Comparison of ENCODE assay signal across 1 cellular context in the genomic region with DNA sequence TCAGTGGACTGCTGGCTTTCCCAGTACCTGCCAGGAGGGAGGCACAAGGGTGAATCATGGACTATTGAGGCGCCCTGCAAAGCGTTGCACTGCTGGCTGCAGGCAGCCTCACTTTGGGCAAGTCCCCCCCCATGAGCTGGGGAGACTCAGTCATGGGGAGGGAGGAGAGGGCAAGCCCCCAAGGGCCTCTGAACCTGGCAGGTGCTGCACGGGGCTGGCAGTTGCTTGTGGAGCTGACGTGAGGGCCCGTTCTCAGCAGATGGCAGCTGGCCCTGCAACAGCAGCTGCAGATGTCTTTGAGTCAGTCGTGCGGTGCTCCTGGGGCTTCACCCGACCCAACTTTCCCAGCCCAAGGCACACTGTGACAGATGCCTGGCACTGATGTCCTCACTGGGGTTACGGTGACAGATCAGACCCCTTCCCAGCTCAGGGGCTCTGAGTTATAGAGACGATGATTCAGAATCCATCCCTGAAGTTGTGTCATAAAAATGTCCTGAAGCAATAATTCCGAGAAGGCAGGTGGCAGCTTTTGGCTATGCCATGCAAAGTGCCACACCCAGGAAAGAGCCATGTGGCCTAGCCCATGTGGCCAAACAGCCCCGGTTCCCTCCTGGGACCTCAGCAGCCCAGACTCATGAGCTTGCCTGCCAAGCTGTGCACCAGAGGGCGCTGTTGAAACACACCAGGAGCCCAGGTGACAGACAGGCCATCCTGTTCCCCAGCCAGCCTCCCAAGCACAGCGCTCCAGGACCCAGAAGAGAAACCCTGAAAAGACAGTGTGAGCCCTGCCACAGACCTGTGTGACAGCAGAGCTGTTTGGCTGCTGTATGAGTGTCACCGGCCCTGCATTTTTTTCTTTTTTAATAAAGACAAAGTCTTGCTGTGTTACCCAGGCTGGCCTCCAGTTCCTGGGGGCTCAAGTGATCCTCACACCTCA.
TF ChIP-seq lines count a peak whose summit lies in the region.

No MANE protein-coding gene starts in this region.

TF ChIP-seq in K562, 482 proteins besides CTCF, POLR2A, EP300 and RAD21 (continued from another document and continues in another):
- TF ChIP-seq ZNF436 (CRISPR knock-in tag; IDR thresholded peaks at IDR 0.05): no peak
- TF ChIP-seq, protein P1, sequence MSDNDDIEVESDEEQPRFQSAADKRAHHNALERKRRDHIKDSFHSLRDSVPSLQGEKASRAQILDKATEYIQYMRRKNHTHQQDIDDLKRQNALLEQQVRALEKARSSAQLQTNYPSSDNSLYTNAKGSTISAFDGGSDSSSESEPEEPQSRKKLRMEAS (CRISPR knock-in tag; IDR thresholded peaks at IDR 0.05): peak; percentile 72
- no peak for TF ChIP-seq GATAD2A (IDR thresholded peaks at IDR 0.05)
- TF ChIP-seq CCNT2 (IDR thresholded peaks at IDR 0.05; ENCODE audit: borderline replicate concordance, extremely low read depth, insufficient read length, low read depth, low read length): no peak
- no peak for TF ChIP-seq KDM2B (CRISPR knock-in tag; IDR thresholded peaks at IDR 0.05)
- no peak for TF ChIP-seq RBM15 (IDR thresholded peaks at IDR 0.05; ENCODE audit: insufficient read depth, low read length)
- TF ChIP-seq, protein P2, sequence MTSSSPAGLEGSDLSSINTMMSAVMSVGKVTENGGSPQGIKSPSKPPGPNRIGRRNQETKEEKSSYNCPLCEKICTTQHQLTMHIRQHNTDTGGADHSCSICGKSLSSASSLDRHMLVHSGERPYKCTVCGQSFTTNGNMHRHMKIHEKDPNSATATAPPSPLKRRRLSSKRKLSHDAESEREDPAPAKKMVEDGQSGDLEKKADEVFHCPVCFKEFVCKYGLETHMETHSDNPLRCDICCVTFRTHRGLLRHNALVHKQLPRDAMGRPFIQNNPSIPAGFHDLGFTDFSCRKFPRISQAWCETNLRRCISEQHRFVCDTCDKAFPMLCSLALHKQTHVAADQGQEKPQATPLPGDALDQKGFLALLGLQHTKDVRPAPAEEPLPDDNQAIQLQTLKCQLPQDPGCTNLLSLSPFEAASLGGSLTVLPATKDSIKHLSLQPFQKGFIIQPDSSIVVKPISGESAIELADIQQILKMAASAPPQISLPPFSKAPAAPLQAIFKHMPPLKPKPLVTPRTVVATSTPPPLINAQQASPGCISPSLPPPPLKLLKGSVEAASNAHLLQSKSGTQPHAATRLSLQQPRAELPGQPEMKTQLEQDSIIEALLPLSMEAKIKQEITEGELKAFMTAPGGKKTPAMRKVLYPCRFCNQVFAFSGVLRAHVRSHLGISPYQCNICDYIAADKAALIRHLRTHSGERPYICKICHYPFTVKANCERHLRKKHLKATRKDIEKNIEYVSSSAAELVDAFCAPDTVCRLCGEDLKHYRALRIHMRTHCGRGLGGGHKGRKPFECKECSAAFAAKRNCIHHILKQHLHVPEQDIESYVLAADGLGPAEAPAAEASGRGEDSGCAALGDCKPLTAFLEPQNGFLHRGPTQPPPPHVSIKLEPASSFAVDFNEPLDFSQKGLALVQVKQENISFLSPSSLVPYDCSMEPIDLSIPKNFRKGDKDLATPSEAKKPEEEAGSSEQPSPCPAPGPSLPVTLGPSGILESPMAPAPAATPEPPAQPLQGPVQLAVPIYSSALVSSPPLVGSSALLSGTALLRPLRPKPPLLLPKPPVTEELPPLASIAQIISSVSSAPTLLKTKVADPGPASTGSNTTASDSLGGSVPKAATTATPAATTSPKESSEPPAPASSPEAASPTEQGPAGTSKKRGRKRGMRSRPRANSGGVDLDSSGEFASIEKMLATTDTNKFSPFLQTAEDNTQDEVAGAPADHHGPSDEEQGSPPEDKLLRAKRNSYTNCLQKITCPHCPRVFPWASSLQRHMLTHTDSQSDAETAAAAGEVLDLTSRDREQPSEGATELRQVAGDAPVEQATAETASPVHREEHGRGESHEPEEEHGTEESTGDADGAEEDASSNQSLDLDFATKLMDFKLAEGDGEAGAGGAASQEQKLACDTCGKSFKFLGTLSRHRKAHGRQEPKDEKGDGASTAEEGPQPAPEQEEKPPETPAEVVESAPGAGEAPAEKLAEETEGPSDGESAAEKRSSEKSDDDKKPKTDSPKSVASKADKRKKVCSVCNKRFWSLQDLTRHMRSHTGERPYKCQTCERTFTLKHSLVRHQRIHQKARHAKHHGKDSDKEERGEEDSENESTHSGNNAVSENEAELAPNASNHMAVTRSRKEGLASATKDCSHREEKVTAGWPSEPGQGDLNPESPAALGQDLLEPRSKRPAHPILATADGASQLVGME (CRISPR knock-in tag; IDR thresholded peaks at IDR 0.05): no peak
- TF ChIP-seq HDAC8 (tag; IDR thresholded peaks at IDR 0.05): no peak
- TF ChIP-seq LEF1 (IDR thresholded peaks at IDR 0.05): no peak
- TF ChIP-seq, protein P3, sequence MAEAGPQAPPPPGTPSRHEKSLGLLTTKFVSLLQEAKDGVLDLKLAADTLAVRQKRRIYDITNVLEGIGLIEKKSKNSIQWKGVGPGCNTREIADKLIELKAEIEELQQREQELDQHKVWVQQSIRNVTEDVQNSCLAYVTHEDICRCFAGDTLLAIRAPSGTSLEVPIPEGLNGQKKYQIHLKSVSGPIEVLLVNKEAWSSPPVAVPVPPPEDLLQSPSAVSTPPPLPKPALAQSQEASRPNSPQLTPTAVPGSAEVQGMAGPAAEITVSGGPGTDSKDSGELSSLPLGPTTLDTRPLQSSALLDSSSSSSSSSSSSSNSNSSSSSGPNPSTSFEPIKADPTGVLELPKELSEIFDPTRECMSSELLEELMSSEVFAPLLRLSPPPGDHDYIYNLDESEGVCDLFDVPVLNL (CRISPR knock-in tag; IDR thresholded peaks at IDR 0.05; ENCODE audit: low read depth): no peak
- no peak for TF ChIP-seq PYGO2 (tag; IDR thresholded peaks at IDR 0.05)
- TF ChIP-seq ELF2 (CRISPR knock-in tag; IDR thresholded peaks at IDR 0.05): no peak
- TF ChIP-seq ATF1 (CRISPR knock-in tag; IDR thresholded peaks at IDR 0.05): no peak
- TF ChIP-seq ATF1 (tag; IDR thresholded peaks at IDR 0.05): no peak
- no peak for TF ChIP-seq ZNF696 (CRISPR knock-in tag; conservative IDR thresholded peaks at IDR 0.05)
- no peak for TF ChIP-seq NR2F6 (CRISPR knock-in tag; IDR thresholded peaks at IDR 0.05)
- TF ChIP-seq OTX1 (CRISPR knock-in tag; IDR thresholded peaks at IDR 0.05): no peak
- TF ChIP-seq ZNF217 (CRISPR knock-in tag; IDR thresholded peaks at IDR 0.05): no peak
- TF ChIP-seq RCOR1 (IDR thresholded peaks at IDR 0.05; ENCODE audit: borderline replicate concordance in 1 of 2, low read depth in 2 of 2, low read length in 2 of 2): peak in 1 of 2 experiments; percentile 27; a peak in 1 of 4 replicates
- TF ChIP-seq YBX1 (IDR thresholded peaks at IDR 0.05): no peak
- no peak for TF ChIP-seq NCOR1 (IDR thresholded peaks at IDR 0.05)
- TF ChIP-seq, protein P4, sequence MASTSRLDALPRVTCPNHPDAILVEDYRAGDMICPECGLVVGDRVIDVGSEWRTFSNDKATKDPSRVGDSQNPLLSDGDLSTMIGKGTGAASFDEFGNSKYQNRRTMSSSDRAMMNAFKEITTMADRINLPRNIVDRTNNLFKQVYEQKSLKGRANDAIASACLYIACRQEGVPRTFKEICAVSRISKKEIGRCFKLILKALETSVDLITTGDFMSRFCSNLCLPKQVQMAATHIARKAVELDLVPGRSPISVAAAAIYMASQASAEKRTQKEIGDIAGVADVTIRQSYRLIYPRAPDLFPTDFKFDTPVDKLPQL (IDR thresholded peaks at IDR 0.05; ENCODE audit: extremely low read depth, insufficient read length): no peak
- TF ChIP-seq, protein P5, sequence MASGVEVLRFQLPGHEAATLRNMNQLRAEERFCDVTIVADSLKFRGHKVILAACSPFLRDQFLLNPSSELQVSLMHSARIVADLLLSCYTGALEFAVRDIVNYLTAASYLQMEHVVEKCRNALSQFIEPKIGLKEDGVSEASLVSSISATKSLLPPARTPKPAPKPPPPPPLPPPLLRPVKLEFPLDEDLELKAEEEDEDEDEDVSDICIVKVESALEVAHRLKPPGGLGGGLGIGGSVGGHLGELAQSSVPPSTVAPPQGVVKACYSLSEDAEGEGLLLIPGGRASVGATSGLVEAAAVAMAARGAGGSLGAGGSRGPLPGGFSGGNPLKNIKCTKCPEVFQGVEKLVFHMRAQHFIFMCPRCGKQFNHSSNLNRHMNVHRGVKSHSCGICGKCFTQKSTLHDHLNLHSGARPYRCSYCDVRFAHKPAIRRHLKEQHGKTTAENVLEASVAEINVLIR (CRISPR knock-in tag; IDR thresholded peaks at IDR 0.05): no peak
- TF ChIP-seq ZNF133 (CRISPR knock-in tag; IDR thresholded peaks at IDR 0.05): no peak
- no peak for TF ChIP-seq COPS2 (conservative IDR thresholded peaks at IDR 0.05)
- no peak for TF ChIP-seq GATA2 (CRISPR knock-in tag; IDR thresholded peaks at IDR 0.05)
- TF ChIP-seq, protein P6, sequence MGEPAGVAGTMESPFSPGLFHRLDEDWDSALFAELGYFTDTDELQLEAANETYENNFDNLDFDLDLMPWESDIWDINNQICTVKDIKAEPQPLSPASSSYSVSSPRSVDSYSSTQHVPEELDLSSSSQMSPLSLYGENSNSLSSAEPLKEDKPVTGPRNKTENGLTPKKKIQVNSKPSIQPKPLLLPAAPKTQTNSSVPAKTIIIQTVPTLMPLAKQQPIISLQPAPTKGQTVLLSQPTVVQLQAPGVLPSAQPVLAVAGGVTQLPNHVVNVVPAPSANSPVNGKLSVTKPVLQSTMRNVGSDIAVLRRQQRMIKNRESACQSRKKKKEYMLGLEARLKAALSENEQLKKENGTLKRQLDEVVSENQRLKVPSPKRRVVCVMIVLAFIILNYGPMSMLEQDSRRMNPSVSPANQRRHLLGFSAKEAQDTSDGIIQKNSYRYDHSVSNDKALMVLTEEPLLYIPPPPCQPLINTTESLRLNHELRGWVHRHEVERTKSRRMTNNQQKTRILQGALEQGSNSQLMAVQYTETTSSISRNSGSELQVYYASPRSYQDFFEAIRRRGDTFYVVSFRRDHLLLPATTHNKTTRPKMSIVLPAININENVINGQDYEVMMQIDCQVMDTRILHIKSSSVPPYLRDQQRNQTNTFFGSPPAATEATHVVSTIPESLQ (CRISPR knock-in tag; IDR thresholded peaks at IDR 0.05): no peak
- no peak for TF ChIP-seq TEAD2 (tag; IDR thresholded peaks at IDR 0.05)
- TF ChIP-seq PHB (CRISPR knock-in tag; IDR thresholded peaks at IDR 0.05): no peak
- TF ChIP-seq ZNF57 (CRISPR knock-in tag; IDR thresholded peaks at IDR 0.05): no peak
- no peak for TF ChIP-seq ZNF77 (CRISPR knock-in tag; IDR thresholded peaks at IDR 0.05)
- no peak for TF ChIP-seq ZNF589 (CRISPR knock-in tag; IDR thresholded peaks at IDR 0.05; ENCODE audit: low read depth)
- TF ChIP-seq ZNF76 (CRISPR knock-in tag; IDR thresholded peaks at IDR 0.05; ENCODE audit: borderline replicate concordance): no peak
- TF ChIP-seq SIX5 (IDR thresholded peaks at IDR 0.05; ENCODE audit: borderline replicate concordance in 1 of 2, insufficient read depth in 1 of 2, low read depth in 1 of 2, low read length in 2 of 2): no peak
- no peak for TF ChIP-seq KLF10 (CRISPR knock-in tag; IDR thresholded peaks at IDR 0.05)
- no peak for TF ChIP-seq FOXK1 (CRISPR knock-in tag; IDR thresholded peaks at IDR 0.05; ENCODE audit: borderline replicate concordance)
- TF ChIP-seq MYC (IDR thresholded peaks at IDR 0.05; ENCODE audit: low read depth, low read length): peak; percentile 80
- TF ChIP-seq MYC (CRISPR knock-in tag; IDR thresholded peaks at IDR 0.05; ENCODE audit: borderline replicate concordance, low read depth): no peak
- TF ChIP-seq ETV5 (CRISPR knock-in tag; IDR thresholded peaks at IDR 0.05; ENCODE audit: low read depth): no peak
- TF ChIP-seq ZNF134 (CRISPR knock-in tag; conservative IDR thresholded peaks at IDR 0.05): no peak
- TF ChIP-seq, protein P7, sequence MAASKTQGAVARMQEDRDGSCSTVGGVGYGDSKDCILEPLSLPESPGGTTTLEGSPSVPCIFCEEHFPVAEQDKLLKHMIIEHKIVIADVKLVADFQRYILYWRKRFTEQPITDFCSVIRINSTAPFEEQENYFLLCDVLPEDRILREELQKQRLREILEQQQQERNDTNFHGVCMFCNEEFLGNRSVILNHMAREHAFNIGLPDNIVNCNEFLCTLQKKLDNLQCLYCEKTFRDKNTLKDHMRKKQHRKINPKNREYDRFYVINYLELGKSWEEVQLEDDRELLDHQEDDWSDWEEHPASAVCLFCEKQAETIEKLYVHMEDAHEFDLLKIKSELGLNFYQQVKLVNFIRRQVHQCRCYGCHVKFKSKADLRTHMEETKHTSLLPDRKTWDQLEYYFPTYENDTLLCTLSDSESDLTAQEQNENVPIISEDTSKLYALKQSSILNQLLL (CRISPR knock-in tag; IDR thresholded peaks at IDR 0.05; ENCODE audit: borderline replicate concordance): no peak
- TF ChIP-seq KLF16 (IDR thresholded peaks at IDR 0.05): no peak
- peak; percentile 29; the same call in 1 of the 2 replicates for TF ChIP-seq POLR2AphosphoS5 (IDR thresholded peaks at IDR 0.05; ENCODE audit: control insufficient read depth, insufficient read depth, low read depth, low read length)
- TF ChIP-seq, protein P8, sequence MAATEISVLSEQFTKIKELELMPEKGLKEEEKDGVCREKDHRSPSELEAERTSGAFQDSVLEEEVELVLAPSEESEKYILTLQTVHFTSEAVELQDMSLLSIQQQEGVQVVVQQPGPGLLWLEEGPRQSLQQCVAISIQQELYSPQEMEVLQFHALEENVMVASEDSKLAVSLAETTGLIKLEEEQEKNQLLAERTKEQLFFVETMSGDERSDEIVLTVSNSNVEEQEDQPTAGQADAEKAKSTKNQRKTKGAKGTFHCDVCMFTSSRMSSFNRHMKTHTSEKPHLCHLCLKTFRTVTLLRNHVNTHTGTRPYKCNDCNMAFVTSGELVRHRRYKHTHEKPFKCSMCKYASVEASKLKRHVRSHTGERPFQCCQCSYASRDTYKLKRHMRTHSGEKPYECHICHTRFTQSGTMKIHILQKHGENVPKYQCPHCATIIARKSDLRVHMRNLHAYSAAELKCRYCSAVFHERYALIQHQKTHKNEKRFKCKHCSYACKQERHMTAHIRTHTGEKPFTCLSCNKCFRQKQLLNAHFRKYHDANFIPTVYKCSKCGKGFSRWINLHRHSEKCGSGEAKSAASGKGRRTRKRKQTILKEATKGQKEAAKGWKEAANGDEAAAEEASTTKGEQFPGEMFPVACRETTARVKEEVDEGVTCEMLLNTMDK (IDR thresholded peaks at IDR 0.05; ENCODE audit: borderline replicate concordance, insufficient read depth, low read depth, low read length, poor library complexity, severe bottlenecking): no peak
